1 cellular context compared by ENCODE assay signal in the genomic region with DNA sequence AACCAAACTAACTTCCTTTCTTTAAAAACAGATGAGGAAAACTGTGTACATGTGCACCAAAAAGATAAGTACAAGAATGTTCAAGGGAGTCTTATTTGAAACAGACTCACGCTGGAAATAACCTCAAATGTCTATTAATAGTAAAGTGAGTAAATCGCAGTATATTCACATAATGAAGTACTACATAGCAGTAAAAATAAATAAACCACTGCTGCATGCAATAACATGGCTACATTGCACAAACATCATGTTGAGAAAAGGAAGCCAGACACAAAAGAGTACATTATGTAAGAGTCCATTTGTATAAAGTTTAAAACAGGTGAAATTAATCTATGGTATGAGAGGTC.
TF ChIP-seq lines count a peak whose summit lies in the region.

No MANE protein-coding gene starts in this region.

TF ChIP-seq in GM12878, 131 proteins besides CTCF, POLR2A, EP300 and RAD21:
- no peak for TF ChIP-seq CREB1 (IDR thresholded peaks at IDR 0.05; ENCODE audit: low read depth)
- TF ChIP-seq, protein P1, sequence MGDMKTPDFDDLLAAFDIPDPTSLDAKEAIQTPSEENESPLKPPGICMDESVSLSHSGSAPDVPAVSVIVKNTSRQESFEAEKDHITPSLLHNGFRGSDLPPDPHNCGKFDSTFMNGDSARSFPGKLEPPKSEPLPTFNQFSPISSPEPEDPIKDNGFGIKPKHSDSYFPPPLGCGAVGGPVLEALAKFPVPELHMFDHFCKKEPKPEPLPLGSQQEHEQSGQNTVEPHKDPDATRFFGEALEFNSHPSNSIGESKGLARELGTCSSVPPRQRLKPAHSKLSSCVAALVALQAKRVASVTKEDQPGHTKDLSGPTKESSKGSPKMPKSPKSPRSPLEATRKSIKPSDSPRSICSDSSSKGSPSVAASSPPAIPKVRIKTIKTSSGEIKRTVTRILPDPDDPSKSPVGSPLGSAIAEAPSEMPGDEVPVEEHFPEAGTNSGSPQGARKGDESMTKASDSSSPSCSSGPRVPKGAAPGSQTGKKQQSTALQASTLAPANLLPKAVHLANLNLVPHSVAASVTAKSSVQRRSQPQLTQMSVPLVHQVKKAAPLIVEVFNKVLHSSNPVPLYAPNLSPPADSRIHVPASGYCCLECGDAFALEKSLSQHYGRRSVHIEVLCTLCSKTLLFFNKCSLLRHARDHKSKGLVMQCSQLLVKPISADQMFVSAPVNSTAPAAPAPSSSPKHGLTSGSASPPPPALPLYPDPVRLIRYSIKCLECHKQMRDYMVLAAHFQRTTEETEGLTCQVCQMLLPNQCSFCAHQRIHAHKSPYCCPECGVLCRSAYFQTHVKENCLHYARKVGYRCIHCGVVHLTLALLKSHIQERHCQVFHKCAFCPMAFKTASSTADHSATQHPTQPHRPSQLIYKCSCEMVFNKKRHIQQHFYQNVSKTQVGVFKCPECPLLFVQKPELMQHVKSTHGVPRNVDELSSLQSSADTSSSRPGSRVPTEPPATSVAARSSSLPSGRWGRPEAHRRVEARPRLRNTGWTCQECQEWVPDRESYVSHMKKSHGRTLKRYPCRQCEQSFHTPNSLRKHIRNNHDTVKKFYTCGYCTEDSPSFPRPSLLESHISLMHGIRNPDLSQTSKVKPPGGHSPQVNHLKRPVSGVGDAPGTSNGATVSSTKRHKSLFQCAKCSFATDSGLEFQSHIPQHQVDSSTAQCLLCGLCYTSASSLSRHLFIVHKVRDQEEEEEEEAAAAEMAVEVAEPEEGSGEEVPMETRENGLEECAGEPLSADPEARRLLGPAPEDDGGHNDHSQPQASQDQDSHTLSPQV (IDR thresholded peaks at IDR 0.05): peak; percentile 23; the same call in 1 of the 2 replicates
- TF ChIP-seq ZBED1 (IDR thresholded peaks at IDR 0.05; ENCODE audit: borderline replicate concordance): 0 out of 2 replicates have a peak, but pooled peaks have one; percentile 12
- TF ChIP-seq, protein P2, sequence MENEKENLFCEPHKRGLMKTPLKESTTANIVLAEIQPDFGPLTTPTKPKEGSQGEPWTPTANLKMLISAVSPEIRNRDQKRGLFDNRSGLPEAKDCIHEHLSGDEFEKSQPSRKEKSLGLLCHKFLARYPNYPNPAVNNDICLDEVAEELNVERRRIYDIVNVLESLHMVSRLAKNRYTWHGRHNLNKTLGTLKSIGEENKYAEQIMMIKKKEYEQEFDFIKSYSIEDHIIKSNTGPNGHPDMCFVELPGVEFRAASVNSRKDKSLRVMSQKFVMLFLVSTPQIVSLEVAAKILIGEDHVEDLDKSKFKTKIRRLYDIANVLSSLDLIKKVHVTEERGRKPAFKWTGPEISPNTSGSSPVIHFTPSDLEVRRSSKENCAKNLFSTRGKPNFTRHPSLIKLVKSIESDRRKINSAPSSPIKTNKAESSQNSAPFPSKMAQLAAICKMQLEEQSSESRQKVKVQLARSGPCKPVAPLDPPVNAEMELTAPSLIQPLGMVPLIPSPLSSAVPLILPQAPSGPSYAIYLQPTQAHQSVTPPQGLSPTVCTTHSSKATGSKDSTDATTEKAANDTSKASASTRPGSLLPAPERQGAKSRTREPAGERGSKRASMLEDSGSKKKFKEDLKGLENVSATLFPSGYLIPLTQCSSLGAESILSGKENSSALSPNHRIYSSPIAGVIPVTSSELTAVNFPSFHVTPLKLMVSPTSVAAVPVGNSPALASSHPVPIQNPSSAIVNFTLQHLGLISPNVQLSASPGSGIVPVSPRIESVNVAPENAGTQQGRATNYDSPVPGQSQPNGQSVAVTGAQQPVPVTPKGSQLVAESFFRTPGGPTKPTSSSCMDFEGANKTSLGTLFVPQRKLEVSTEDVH (IDR thresholded peaks at IDR 0.05; ENCODE audit: low read depth, partially characterized antibody): no peak
- peak; percentile 94 for TF ChIP-seq MEF2A (IDR thresholded peaks at IDR 0.05; ENCODE audit: insufficient read depth, low read depth, low read length)
- peak; percentile 21; the same call in 1 of the 2 replicates for TF ChIP-seq JUNB (IDR thresholded peaks at IDR 0.05)
